7 cellular contexts compared by ENCODE assay signal in the genomic region with DNA sequence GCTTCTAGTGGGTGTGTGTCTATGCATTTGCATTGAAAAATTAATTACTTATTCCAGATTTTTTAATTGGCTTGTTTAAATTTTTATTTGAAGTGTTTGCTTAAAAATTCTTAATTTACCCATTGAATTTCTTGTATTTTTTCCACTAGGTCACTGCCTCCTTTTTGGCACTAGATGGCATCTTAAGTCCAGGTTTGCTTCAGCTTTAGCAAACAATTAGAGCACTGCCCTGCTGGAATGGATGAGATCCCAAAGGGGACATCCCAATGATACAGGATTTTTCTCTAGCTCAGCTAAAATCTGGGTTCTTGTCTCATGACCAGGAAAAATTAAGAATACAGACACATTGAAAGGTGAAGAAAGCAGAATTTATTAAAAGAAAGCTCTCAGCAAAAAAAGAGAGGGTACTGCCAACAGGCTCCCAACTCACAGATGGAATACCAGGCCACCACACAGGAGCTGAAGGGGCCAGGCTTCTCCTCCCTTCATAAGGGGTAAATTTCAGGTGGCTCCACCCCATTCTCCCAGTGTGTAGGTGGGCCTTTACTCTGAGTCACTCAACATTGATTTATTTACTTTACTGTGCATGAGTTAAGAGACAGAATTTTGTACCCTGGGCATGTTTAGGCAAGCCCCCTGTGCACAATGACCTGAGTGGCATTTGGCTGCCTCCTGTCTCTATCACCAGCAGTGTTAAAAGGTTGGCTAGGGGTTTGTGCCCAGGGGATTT.
DNase-seq lines count a peak whose midpoint lies in the region; ATAC-seq, FAIRE-seq and TF ChIP-seq lines count a peak whose summit lies in the region.

No MANE protein-coding gene starts in this region.

- TF ChIP-seq CTCF in GM13976 (IDR thresholded peaks at IDR 0.05; ENCODE audit: borderline replicate concordance, control extremely low read depth, extremely low read depth, insufficient read depth, missing control alignments) (peak; percentile 37), SU-DHL-6 (IDR thresholded peaks at IDR 0.05; ENCODE audit: insufficient read depth, low read length, poor library complexity, severe bottlenecking) (peak; percentile 49), keratinocyte (optimal IDR thresholded peaks at IDR 0.05 in 1 of 3, IDR thresholded peaks at IDR 0.05 in 1 of 3, conservative IDR thresholded peaks at IDR 0.05 in 1 of 3; ENCODE audit: extremely low read depth in 1 of 3, insufficient read depth in 2 of 3, low read length in 3 of 3) (peak; percentile 44 to 77 (median 59)), ovary (IDR thresholded peaks at IDR 0.05) (no peak)

- no peaks in the 10 kb centered on the region for H3K9me2 ChIP-seq in SU-DHL-6 (replicated peaks; ENCODE audit: insufficient read depth, low read length)

- H3K9me3 ChIP-seq in SU-DHL-6 (ENCODE audit: insufficient read depth, low read length), result no peaks in the 10 kb centered on the region
- no peaks in the 10 kb centered on the region for H3K9me3 ChIP-seq in keratinocyte (ENCODE audit: control insufficient read depth, low read depth, low read length)
- H3K9me3 ChIP-seq in ovary, result no peaks in the 10 kb centered on the region

- H3K4me2 ChIP-seq in SU-DHL-6 (ENCODE audit: low read depth, low read length, poor library complexity, severe bottlenecking) (no peak overlapping the region), keratinocyte (ENCODE audit: control insufficient read depth, extremely low read depth, insufficient read depth, low read depth, low read length) (peak overlapping the region; percentile 77)

- H3F3A ChIP-seq in SU-DHL-6 (ENCODE audit: insufficient read depth), result no peaks in the 10 kb centered on the region

- peaks cover 13% of the 10 kb centered on the region for H3K4me1 ChIP-seq in keratinocyte (ENCODE audit: control insufficient read depth, extremely low read depth, insufficient read depth, low read length)
- H3K4me1 ChIP-seq in ovary (ENCODE audit: insufficient read depth), result no peaks in the 10 kb centered on the region

- no peak overlapping the region for H3K27ac ChIP-seq in SU-DHL-6 (ENCODE audit: low read depth, low read length)
- H3K27ac ChIP-seq in keratinocyte (ENCODE audit: control insufficient read depth, insufficient read depth, low read length), result peak overlapping the region; percentile 85
- H3K27ac ChIP-seq in ovary, result no peak overlapping the region

- H2AFZ ChIP-seq in SU-DHL-6 (ENCODE audit: low read depth, low read length, severe bottlenecking) (no peak overlapping the region), keratinocyte (ENCODE audit: control insufficient read depth, low read length) (peak overlapping the region; percentile 93)

- H3K27me3 ChIP-seq in SU-DHL-6 (ENCODE audit: low read length) (no peaks in the 10 kb centered on the region), keratinocyte (ENCODE audit: control insufficient read depth, extremely low read depth, insufficient read depth, low read length) (no peaks in the 10 kb centered on the region), ovary (no peaks in the 10 kb centered on the region)

- H3K9ac ChIP-seq in SU-DHL-6 (ENCODE audit: low read length) (no peak overlapping the region), keratinocyte (ENCODE audit: control insufficient read depth, extremely low read depth, insufficient read depth, low read length) (peak overlapping the region; percentile 34)

- peak; percentile 70 for FAIRE-seq in keratinocyte (lab: Jason Lieb, UNC)

- intact Hi-C loops in ovary (cut with DNase I), result no loop called here

- H3K36me3 ChIP-seq in SU-DHL-6 (ENCODE audit: low read length), result no peaks in the 10 kb centered on the region
- H3K36me3 ChIP-seq in keratinocyte (ENCODE audit: control insufficient read depth in 2 of 2, extremely low read depth in 1 of 2, insufficient read depth in 2 of 2, low read length in 2 of 2), result no peaks in the 10 kb centered on the region
- no peaks in the 10 kb centered on the region for H3K36me3 ChIP-seq in ovary

- H3K79me2 ChIP-seq in SU-DHL-6 (ENCODE audit: insufficient read depth, low read length) (no peaks in the 10 kb centered on the region), keratinocyte (ENCODE audit: control insufficient read depth, insufficient read depth, low read length) (no peaks in the 10 kb centered on the region)

- TF ChIP-seq EP300 in ovary (IDR thresholded peaks at IDR 0.05), result no peak

- peak; percentile 58 for ATAC-seq in HG03521 (IDR thresholded peaks at IDR 0.05; ENCODE audit: unreplicated experiment)

- dilution Hi-C loops in keratinocyte (cut with MboI; ENCODE audit: extremely low pct_ligation_motif_present, low sequenced_read_pairs), result no loop called here

- H3K4me3 ChIP-seq in SU-DHL-6 (ENCODE audit: insufficient read depth, low read length, poor library complexity, severe bottlenecking) (no peak overlapping the region), keratinocyte (ENCODE audit: control insufficient read depth in 2 of 3, extremely low read depth in 1 of 3, insufficient read depth in 2 of 3, low read depth in 1 of 3, low read length in 3 of 3) (peak overlapping the region in 1 of 3 experiments; percentile 16), ovary (no peak overlapping the region)

- TF ChIP-seq POLR2A in ovary (IDR thresholded peaks at IDR 0.05), result no peak

- DNase-seq in GM13976 (ENCODE audit: low spot score), result no peak
- DNase-seq in keratinocyte (ENCODE audit: low read depth, low spot score), result peak; percentile 69
- no peak for DNase-seq in hippocampal formation (lab: John Stamatoyannopoulos, UW)
- no peak for DNase-seq in retina
- DNase-seq in ovary, result no peak

- H3K9me1 ChIP-seq in keratinocyte (ENCODE audit: control insufficient read depth, extremely low read depth, insufficient read depth, low read length), result no peaks in the 10 kb centered on the region

- in situ Hi-C loops in GM13976 (cut with MboI; ENCODE audit: low sequenced_read_pairs, unreplicated experiment), result no loop called here

- H4K20me1 ChIP-seq in SU-DHL-6 (ENCODE audit: low read depth, low read length) (no peaks in the 10 kb centered on the region), keratinocyte (ENCODE audit: control insufficient read depth, extremely low read depth, insufficient read depth, low read length) (no peaks in the 10 kb centered on the region)

Comparison
In these comparisons a context has a peak if more than half of its experiments do, and no peak if none do; other contexts are left out.
1. CTCF ChIP-seq: peak in GM13976 (single experiment), SU-DHL-6 (single experiment) and keratinocyte (3 of 3); none in ovary (0 of 3).